Comparison of ENCODE assay signal across 1 cellular context in the genomic region with DNA sequence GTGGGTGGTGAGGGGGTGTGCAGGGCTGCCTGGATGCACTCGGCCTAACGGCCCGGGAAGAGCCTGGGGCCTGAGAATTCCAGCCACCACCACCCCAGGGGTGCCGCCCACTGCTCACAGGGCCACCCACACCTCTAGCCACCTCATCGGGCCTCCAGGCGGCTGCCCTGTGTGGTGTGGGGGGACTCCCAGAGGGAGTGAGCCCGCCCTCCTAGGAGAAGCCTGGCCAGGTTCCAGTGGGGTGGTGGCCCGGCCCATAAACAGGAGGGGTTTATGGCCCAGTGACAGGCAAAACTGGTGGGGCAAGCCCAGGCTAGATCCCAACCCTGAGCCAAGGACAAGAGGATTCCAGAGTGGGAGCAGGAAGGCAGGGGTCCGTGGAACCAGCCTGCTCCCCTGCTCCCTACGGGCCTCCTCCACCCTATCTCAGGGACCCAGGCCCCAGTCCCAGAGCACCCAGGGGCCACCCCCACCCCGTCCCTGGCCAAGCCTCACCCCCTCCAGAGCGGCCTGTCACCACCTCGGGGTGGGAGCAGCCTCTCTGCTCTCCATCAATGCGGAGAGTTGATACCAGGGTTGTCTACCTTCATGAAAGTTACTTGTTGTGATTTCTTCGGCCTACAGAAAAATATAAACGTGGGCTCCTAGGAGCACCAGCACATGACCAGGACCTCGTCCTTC.
TF ChIP-seq lines count a peak whose summit lies in the region.

No MANE protein-coding gene starts in this region.

TF ChIP-seq in WTC11, 78 proteins besides CTCF, POLR2A, EP300 and RAD21 (continued from another document):
- TF ChIP-seq, protein P1, sequence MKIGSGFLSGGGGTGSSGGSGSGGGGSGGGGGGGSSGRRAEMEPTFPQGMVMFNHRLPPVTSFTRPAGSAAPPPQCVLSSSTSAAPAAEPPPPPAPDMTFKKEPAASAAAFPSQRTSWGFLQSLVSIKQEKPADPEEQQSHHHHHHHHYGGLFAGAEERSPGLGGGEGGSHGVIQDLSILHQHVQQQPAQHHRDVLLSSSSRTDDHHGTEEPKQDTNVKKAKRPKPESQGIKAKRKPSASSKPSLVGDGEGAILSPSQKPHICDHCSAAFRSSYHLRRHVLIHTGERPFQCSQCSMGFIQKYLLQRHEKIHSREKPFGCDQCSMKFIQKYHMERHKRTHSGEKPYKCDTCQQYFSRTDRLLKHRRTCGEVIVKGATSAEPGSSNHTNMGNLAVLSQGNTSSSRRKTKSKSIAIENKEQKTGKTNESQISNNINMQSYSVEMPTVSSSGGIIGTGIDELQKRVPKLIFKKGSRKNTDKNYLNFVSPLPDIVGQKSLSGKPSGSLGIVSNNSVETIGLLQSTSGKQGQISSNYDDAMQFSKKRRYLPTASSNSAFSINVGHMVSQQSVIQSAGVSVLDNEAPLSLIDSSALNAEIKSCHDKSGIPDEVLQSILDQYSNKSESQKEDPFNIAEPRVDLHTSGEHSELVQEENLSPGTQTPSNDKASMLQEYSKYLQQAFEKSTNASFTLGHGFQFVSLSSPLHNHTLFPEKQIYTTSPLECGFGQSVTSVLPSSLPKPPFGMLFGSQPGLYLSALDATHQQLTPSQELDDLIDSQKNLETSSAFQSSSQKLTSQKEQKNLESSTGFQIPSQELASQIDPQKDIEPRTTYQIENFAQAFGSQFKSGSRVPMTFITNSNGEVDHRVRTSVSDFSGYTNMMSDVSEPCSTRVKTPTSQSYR (CRISPR knock-in tag; IDR thresholded peaks at IDR 0.05) = no peak
